In genomic region chr5:14664270-14665109, GRCh38 we compare ENCODE assay signal across 1 cellular context.
TF ChIP-seq lines count a peak whose summit lies in the region.

TSS of gene OTULIN (plus strand) at chr5:14664718. CDS start at chr5:14664826, 108 bp downstream.

TF ChIP-seq in HepG2, 621 proteins besides CTCF, POLR2A, EP300 and RAD21 (continued from another document and continues in another):
- TF ChIP-seq ZXDC (CRISPR knock-in tag; IDR thresholded peaks at IDR 0.05) (no peak), PHB2 (IDR thresholded peaks at IDR 0.05; ENCODE audit: partially characterized antibody) (no peak), NFKBIZ (CRISPR knock-in tag; IDR thresholded peaks at IDR 0.05) (peak; percentile 69; the same call in 1 of the 2 replicates), SMARCC2 (IDR thresholded peaks at IDR 0.05) (no peak), SUZ12 (IDR thresholded peaks at IDR 0.05; ENCODE audit: low read depth, low read length) (no peak), PHF20 (CRISPR knock-in tag; IDR thresholded peaks at IDR 0.05) (peak; percentile 53; the same call in 1 of the 2 replicates), ZNF569 (CRISPR knock-in tag; IDR thresholded peaks at IDR 0.05; ENCODE audit: borderline replicate concordance) (0 out of 2 replicates have a peak, but pooled peaks have one; percentile 78), SNAPC5 (CRISPR knock-in tag; IDR thresholded peaks at IDR 0.05; ENCODE audit: borderline replicate concordance) (peak; percentile 50; the same call in 1 of the 2 replicates), STAT6 (CRISPR knock-in tag; IDR thresholded peaks at IDR 0.05; ENCODE audit: borderline replicate concordance) (no peak), KDM5B (CRISPR knock-in tag; IDR thresholded peaks at IDR 0.05; ENCODE audit: borderline replicate concordance) (peak; percentile 98), AKAP8 (CRISPR knock-in tag; IDR thresholded peaks at IDR 0.05) (peak; percentile 67), ZNF362 (CRISPR knock-in tag; IDR thresholded peaks at IDR 0.05; ENCODE audit: borderline replicate concordance) (no peak), ZNF501 (CRISPR knock-in tag; IDR thresholded peaks at IDR 0.05) (peak; percentile 87), ZNF512 (CRISPR knock-in tag; IDR thresholded peaks at IDR 0.05) (no peak; the same call in 1 of the 2 replicates), ZNF691 (CRISPR knock-in tag; IDR thresholded peaks at IDR 0.05; ENCODE audit: borderline replicate concordance, low read depth) (peak; percentile 88), HNF1A (IDR thresholded peaks at IDR 0.05; ENCODE audit: low read depth) (no peak), HNF1A (CRISPR knock-in tag; IDR thresholded peaks at IDR 0.05; ENCODE audit: borderline replicate concordance) (peak; percentile 65; the same call in 1 of the 2 replicates), MXD4 (CRISPR knock-in tag; IDR thresholded peaks at IDR 0.05) (peak; percentile 88), ZNF556 (CRISPR knock-in tag; IDR thresholded peaks at IDR 0.05; ENCODE audit: borderline replicate concordance) (peak; percentile 45; the same call in 1 of the 2 replicates), ZNF253 (CRISPR knock-in tag; IDR thresholded peaks at IDR 0.05; ENCODE audit: borderline replicate concordance) (peak; percentile 80; the same call in 1 of the 2 replicates), PAXIP1 (CRISPR knock-in tag; conservative IDR thresholded peaks at IDR 0.05) (peak; percentile 39; the same call in 1 of the 2 replicates), ZGPAT (CRISPR knock-in tag; IDR thresholded peaks at IDR 0.05) (peak; percentile 85), ZNF687 (CRISPR knock-in tag; IDR thresholded peaks at IDR 0.05) (peak; percentile 98), ZNF558 (CRISPR knock-in tag; IDR thresholded peaks at IDR 0.05; ENCODE audit: borderline replicate concordance) (no peak), CSRNP2 (CRISPR knock-in tag; conservative IDR thresholded peaks at IDR 0.05; ENCODE audit: low read depth) (no peak)
